8 cellular contexts compared by ENCODE assay signal in the genomic region with DNA sequence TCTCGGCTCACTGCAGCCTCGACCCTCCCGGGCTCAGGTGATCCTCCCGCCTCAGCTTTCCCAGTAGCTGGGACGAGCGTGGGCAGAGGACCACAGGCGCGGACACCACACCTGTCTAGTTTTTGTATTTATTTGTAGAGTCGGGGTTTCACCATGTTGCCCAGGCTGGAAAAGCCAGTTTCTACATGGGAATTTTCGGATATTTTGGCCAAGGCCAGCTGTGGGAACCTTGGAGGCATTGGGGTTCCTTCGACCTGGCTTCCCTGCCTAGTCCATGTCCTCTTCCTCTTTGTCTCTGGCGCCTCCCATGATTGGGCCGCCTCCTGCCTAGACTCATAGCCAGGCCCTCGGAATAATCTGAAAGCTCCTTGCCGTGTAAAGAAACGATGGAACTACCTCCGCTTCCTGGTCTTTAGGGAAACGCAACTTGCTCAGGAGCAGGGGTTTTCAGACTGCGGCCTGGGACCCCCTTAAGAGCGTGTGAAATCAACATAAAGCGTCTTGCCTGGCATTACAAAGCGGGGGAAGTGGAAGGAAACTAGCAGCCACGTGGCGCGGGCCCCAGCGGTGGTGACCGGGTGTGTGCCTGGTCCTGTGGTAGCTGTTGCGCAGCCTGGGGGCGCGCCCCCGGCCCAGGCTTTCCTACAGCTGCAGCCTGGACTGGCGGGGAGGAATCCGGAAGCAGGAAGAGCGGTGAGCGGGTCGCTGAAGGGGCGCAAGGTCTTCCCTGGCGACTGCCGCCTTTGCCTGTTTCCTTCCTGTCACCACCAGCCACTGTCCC. TPM values are rescaled to one million over a fixed set of nuclear protein-coding genes. Genes with fewer than 3 reads are reported as not detected.
A peak's percentile ranks its signal among the peaks of the same experiment; 100 is the strongest.
DNase-seq lines count a peak whose midpoint lies in the region; ATAC-seq, FAIRE-seq and TF ChIP-seq lines count a peak whose summit lies in the region.

No MANE protein-coding gene starts in this region.

- H3K36me3 Mint-ChIP-seq in endodermal cell (ENCODE audit: low read depth) = peaks cover 31% of the 10 kb centered on the region
- peaks cover 64% of the 10 kb centered on the region for H3K36me3 Mint-ChIP-seq in stimulated activated effector memory CD8-positive, alpha-beta T cell treated with anti-CD3 and anti-CD28 coated beads, Interleukin-12 subunit alpha, Interleukin-12 subunit beta, amount 100 ng/mL, for 72 hours

- TF ChIP-seq CTCF in BE2C (IDR thresholded peaks at IDR 0.05; ENCODE audit: low read depth, low read length) (no peak), endodermal cell (conservative IDR thresholded peaks at IDR 0.05) (no peak)

- peak; percentile 4 for ATAC-seq in stimulated activated effector memory CD8-positive, alpha-beta T cell treated with anti-CD3 and anti-CD28 coated beads, Interleukin-12 subunit alpha, Interleukin-12 subunit beta, amount 100 ng/mL, for 72 hours

- in situ Hi-C loops in KBM-7 (cut with MboI; ENCODE audit: low pct_unique_long_range_greater_than_20kb, low sequenced_read_pairs) = no loop called here

- DNase-seq in BE2C (no peak), KBM-7 (peak; percentile 89), endodermal cell (peak; percentile 90), mucosa of gallbladder (ENCODE audit: low spot score) (peak; percentile 64), NCI-H187 treated with DMSO at 0.1 percent for 48 hours (lab: John Stamatoyannopoulos, UW) (no peak), RCC 7860 (ENCODE audit: low spot score) (no peak)
- peak in 2 of 3 experiments; percentile 57 to 68 for DNase-seq in activated CD8-positive, alpha-beta memory T cell treated with anti-CD3 and anti-CD28 coated beads for 48 hours (ENCODE audit: low read depth in 2 of 3, low spot score in 2 of 3)
- peak; percentile 27 to 80 for DNase-seq in stimulated activated effector memory CD8-positive, alpha-beta T cell treated with anti-CD3 and anti-CD28 coated beads, Interleukin-12 subunit alpha, Interleukin-12 subunit beta, amount 100 ng/mL, for 72 hours (ENCODE audit: low spot score in 2 of 2)

- peaks cover 2% of the 10 kb centered on the region for H3K27me3 Mint-ChIP-seq in endodermal cell (ENCODE audit: insufficient read depth)

- H3K9me3 ChIP-seq in BE2C (no peaks in the 10 kb centered on the region), endodermal cell (ENCODE audit: control insufficient read depth, low read length) (no peaks in the 10 kb centered on the region)

- H3K4me1 ChIP-seq in BE2C (peaks cover 6% of the 10 kb centered on the region; the same call in 1 of the 2 replicates), endodermal cell (ENCODE audit: control insufficient read depth, insufficient read depth, low read length) (no peaks in the 10 kb centered on the region)

- peak overlapping the region; percentile 95 for H3K4me3 Mint-ChIP-seq in endodermal cell
- peak overlapping the region; percentile 69 for H3K4me3 Mint-ChIP-seq in stimulated activated effector memory CD8-positive, alpha-beta T cell treated with anti-CD3 and anti-CD28 coated beads, Interleukin-12 subunit alpha, Interleukin-12 subunit beta, amount 100 ng/mL, for 72 hours

- H3K9ac ChIP-seq in endodermal cell (ENCODE audit: extremely low read depth, low read length, poor library complexity, severe bottlenecking) = peak overlapping the region; percentile 85

- no peaks in the 10 kb centered on the region for H3K27me3 ChIP-seq in BE2C
- H3K27me3 ChIP-seq in endodermal cell (ENCODE audit: control insufficient read depth, insufficient read depth, low read length, poor library complexity, severe bottlenecking) = no peaks in the 10 kb centered on the region

- H3K4me3 ChIP-seq in BE2C (ENCODE audit: low read depth, low read length) = peak overlapping the region; percentile 54
- H3K4me3 ChIP-seq in endodermal cell (ENCODE audit: low read length) = peak overlapping the region; percentile 84

- H3K27ac Mint-ChIP-seq in endodermal cell = peak overlapping the region; percentile 98
- H3K27ac Mint-ChIP-seq in stimulated activated effector memory CD8-positive, alpha-beta T cell treated with anti-CD3 and anti-CD28 coated beads, Interleukin-12 subunit alpha, Interleukin-12 subunit beta, amount 100 ng/mL, for 72 hours = peak overlapping the region; percentile 58

- peak overlapping the region; percentile 32 for H3K27ac ChIP-seq in endodermal cell (ENCODE audit: low read depth, low read length)

- WGBS in endodermal cell (ENCODE audit: insufficient coverage in 1 of 2, insufficient read length in 1 of 2), 2 experiments = 68 to 85% methylated on average over 16 to 39 of the region's 39 CpGs

- FAIRE-seq in RCC 7860 (lab: Jason Lieb, UNC) = no peak

- H3K9me3 Mint-ChIP-seq in endodermal cell = no peaks in the 10 kb centered on the region
- no peaks in the 10 kb centered on the region for H3K9me3 Mint-ChIP-seq in stimulated activated effector memory CD8-positive, alpha-beta T cell treated with anti-CD3 and anti-CD28 coated beads, Interleukin-12 subunit alpha, Interleukin-12 subunit beta, amount 100 ng/mL, for 72 hours

- H3K4me1 Mint-ChIP-seq in endodermal cell = peaks cover 44% of the 10 kb centered on the region
- H3K4me1 Mint-ChIP-seq in stimulated activated effector memory CD8-positive, alpha-beta T cell treated with anti-CD3 and anti-CD28 coated beads, Interleukin-12 subunit alpha, Interleukin-12 subunit beta, amount 100 ng/mL, for 72 hours = peaks cover 48% of the 10 kb centered on the region

- H3K36me3 ChIP-seq in BE2C = peaks cover 31% of the 10 kb centered on the region
- peaks cover 27% of the 10 kb centered on the region for H3K36me3 ChIP-seq in endodermal cell (ENCODE audit: control insufficient read depth, insufficient read depth, low read length)

RNA-seq across cellular contexts. Expression of gene HSP90AA1, which starts 1.4 kb away (rescaled TPM):
- 448 TPM for polyA plus RNA-seq in BE2C (2012; ENCODE audit: insufficient read depth, insufficient read length, low read depth)
- 100 to 1,000 TPM; 696 to 821 TPM for total RNA-seq in endodermal cell
- 830 TPM for polyA plus RNA-seq in endodermal cell (2013, experiment 1 of 2)
- polyA plus RNA-seq in endodermal cell (2013, experiment 2 of 2) = 855 TPM
- total RNA-seq in mucosa of gallbladder = 818 TPM

RNA-seq across cellular contexts. Expression of gene WDR20, which starts 51.5 kb away (rescaled TPM):
- polyA plus RNA-seq in BE2C (2012; ENCODE audit: insufficient read depth, insufficient read length, low read depth) = 37.3 TPM
- total RNA-seq in endodermal cell (10 to 100 TPM; 33.8 to 37.6 TPM), mucosa of gallbladder (33.7 TPM)
- polyA plus RNA-seq in endodermal cell (2013, experiment 1 of 2) = 18.5 TPM
- polyA plus RNA-seq in endodermal cell (2013, experiment 2 of 2) = 15.9 TPM

Comparison
In these comparisons a context has a peak if more than half of its experiments do, and no peak if none do; other contexts are left out.
1. DNase-seq: peak in KBM-7 (single experiment), activated CD8-positive, alpha-beta memory T cell treated with anti-CD3 and anti-CD28 coated beads for 48 hours (2 of 3), endodermal cell (single experiment), mucosa of gallbladder (single experiment) and stimulated activated effector memory CD8-positive, alpha-beta T cell treated with anti-CD3 and anti-CD28 coated beads, Interleukin-12 subunit alpha, Interleukin-12 subunit beta, amount 100 ng/mL, for 72 hours (2 of 2); none in BE2C (single experiment), NCI-H187 treated with DMSO at 0.1 percent for 48 hours (single experiment) and RCC 7860 (single experiment).